27 cellular contexts compared by ENCODE assay signal in the genomic region with DNA sequence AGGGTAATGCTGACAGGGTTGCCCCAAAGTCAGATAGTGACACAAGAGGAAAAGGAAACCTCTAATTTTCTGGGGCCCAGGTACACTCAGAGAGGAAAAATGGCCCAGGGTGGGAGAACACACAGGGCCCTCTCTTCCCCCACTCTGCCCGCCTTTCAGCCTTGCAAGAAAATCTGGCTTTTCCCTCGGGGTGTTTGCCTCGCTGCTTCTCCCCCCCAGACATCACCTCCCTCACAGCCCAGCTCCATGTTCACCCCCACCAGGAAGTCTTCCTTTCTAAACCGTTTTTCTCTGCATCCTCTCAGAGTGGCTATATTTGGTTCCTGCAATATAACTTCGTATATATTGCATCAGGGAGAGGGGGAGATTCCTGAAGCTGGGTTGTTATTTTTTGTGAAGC. TPM values are rescaled to one million over a fixed set of nuclear protein-coding genes. Genes with fewer than 3 reads are reported as not detected.
"Had no signal": no experiment of that assay in that cellular context is flagged by ENCODE, and none has a peak within 500 bp of the region (broad histone marks: within the 10 kb centered on the region; RNA-seq: fewer than 3 reads in every experiment).

No MANE protein-coding gene starts in this region.

- H3K4me3 ChIP-seq: breast epithelium had no signal

- H3K4me1 Mint-ChIP-seq: activated CD4-positive, alpha-beta memory T cell treated with anti-CD3 and anti-CD28 coated beads, Interleukin-2, amount 10 ng/mL, durations not matched to agents 7 days and 5 days; activated CD4-positive, alpha-beta T cell treated with anti-CD3 and anti-CD28 coated beads for 36 hours; activated T-helper 17 cell treated with anti-CD3 and anti-CD28 coated beads, Interleukin-2, amount 50 U/mL, for 72 hours had no signal

- H3K9ac ChIP-seq: KMS-11, SK-N-SH had no signal

- H3K4me1 ChIP-seq: breast epithelium had no signal

- H3K4me2 ChIP-seq: KMS-11, SK-N-SH had no signal

- DNase-seq: activated CD4-positive, alpha-beta memory T cell treated with anti-CD3 and anti-CD28 coated beads, Interleukin-2, amount 10 ng/mL, durations not matched to agents 7 days and 5 days; activated CD4-positive, alpha-beta T cell treated with anti-CD3 and anti-CD28 coated beads for 36 hours; activated CD4-positive, alpha-beta T cell treated with anti-CD3 and anti-CD28 coated beads, Interleukin-2, amount 50 U/mL, for 1 hour; activated gamma-delta T cell; activated naive CD4-positive, alpha-beta T cell treated with anti-CD3 and anti-CD28 coated beads for 36 hours; activated T-cell treated with anti-CD3 and anti-CD28 coated beads for 4 hours; activated T-cell treated with anti-CD3 and anti-CD28 coated beads, Interleukin-2, amount 50 U/mL, for 48 hours; central memory CD4-positive, alpha-beta T cell; MM.1S; NCI-H1694 treated with DMSO at 0.1 percent for 48 hours; NCI-H345; NCI-H510A; NCI-H526 treated with DMSO at 0.1 percent for 48 hours; NK-92 treated with Interleukin-12 subunit alpha and Interleukin-12 subunit beta, amount 100 ng/mL, for 24 hours; OCI-M1; RPMI8226; SK-N-SH; T-helper 2 cell; T1000 had no signal

- H3K27me3 Mint-ChIP-seq: activated CD4-positive, alpha-beta memory T cell treated with anti-CD3 and anti-CD28 coated beads, Interleukin-2, amount 10 ng/mL, durations not matched to agents 7 days and 5 days; activated CD4-positive, alpha-beta T cell treated with anti-CD3 and anti-CD28 coated beads for 36 hours; activated naive CD8-positive, alpha-beta T cell; activated T-helper 17 cell treated with anti-CD3 and anti-CD28 coated beads, Interleukin-2, amount 50 U/mL, for 72 hours had no signal

- H3K27ac Mint-ChIP-seq: activated CD4-positive, alpha-beta memory T cell treated with anti-CD3 and anti-CD28 coated beads, Interleukin-2, amount 10 ng/mL, durations not matched to agents 7 days and 5 days; activated CD4-positive, alpha-beta T cell treated with anti-CD3 and anti-CD28 coated beads for 36 hours; activated naive CD4-positive, alpha-beta T cell treated with anti-CD3 and anti-CD28 coated beads for 36 hours; activated naive CD8-positive, alpha-beta T cell; activated T-helper 17 cell treated with anti-CD3 and anti-CD28 coated beads, Interleukin-2, amount 50 U/mL, for 72 hours had no signal

- H3K9me3 ChIP-seq: breast epithelium, SK-N-SH had no signal

- H3K36me3 ChIP-seq: breast epithelium, WERI-Rb-1 had no signal

- H3K27ac ChIP-seq: breast epithelium, KMS-11, WERI-Rb-1 had no signal

- ATAC-seq: activated CD4-positive, alpha-beta T cell treated with anti-CD3 and anti-CD28 coated beads for 36 hours; activated T-helper 17 cell treated with anti-CD3 and anti-CD28 coated beads, Interleukin-2, amount 50 U/mL, for 72 hours; Panc1 had no signal

- H3K4me3 Mint-ChIP-seq: activated CD4-positive, alpha-beta memory T cell treated with anti-CD3 and anti-CD28 coated beads, Interleukin-2, amount 10 ng/mL, durations not matched to agents 7 days and 5 days; activated CD4-positive, alpha-beta T cell treated with anti-CD3 and anti-CD28 coated beads for 36 hours; activated naive CD4-positive, alpha-beta T cell treated with anti-CD3 and anti-CD28 coated beads for 36 hours; activated naive CD8-positive, alpha-beta T cell; activated T-helper 17 cell treated with anti-CD3 and anti-CD28 coated beads, Interleukin-2, amount 50 U/mL, for 72 hours had no signal

- H3K9me2 ChIP-seq: SK-N-SH had no signal

- H3K9me3 Mint-ChIP-seq: activated CD4-positive, alpha-beta memory T cell treated with anti-CD3 and anti-CD28 coated beads, Interleukin-2, amount 10 ng/mL, durations not matched to agents 7 days and 5 days; activated naive CD4-positive, alpha-beta T cell treated with anti-CD3 and anti-CD28 coated beads for 36 hours; activated T-helper 17 cell treated with anti-CD3 and anti-CD28 coated beads, Interleukin-2, amount 50 U/mL, for 72 hours had no signal

RNA-seq across cellular contexts. Expression of a gene that starts 27.4 kb away (rescaled TPM):
- total RNA-seq: activated CD4-positive, alpha-beta memory T cell treated with anti-CD3 and anti-CD28 coated beads, Interleukin-2, amount 10 ng/mL, durations not matched to agents 7 days and 5 days; activated CD4-positive, alpha-beta T cell treated with anti-CD3 and anti-CD28 coated beads for 36 hours; activated CD8-positive, alpha-beta memory T cell treated with anti-CD3 and anti-CD28 coated beads for 36 hours; activated naive CD4-positive, alpha-beta T cell treated with anti-CD3 and anti-CD28 coated beads for 36 hours; activated T-helper 17 cell treated with anti-CD3 and anti-CD28 coated beads, Interleukin-2, amount 50 U/mL, for 72 hours; Right ventricle myocardium inferior had no signal
- polyA plus RNA-seq: SK-N-SH had no signal
